ENCODE assay signal across 19 cellular contexts in genomic region chr15:42146551-42147430, GRCh38. TPM values are rescaled to one million over a fixed set of nuclear protein-coding genes. Genes with fewer than 3 reads are reported as not detected.
DNase-seq lines count a peak whose midpoint lies in the region; ATAC-seq, FAIRE-seq and TF ChIP-seq lines count a peak whose summit lies in the region.
"Had no signal": no experiment of that assay in that cellular context is flagged by ENCODE, and none has a peak within 500 bp of the region (broad histone marks: within the 10 kb centered on the region; RNA-seq: fewer than 3 reads in every experiment).

No MANE protein-coding gene starts in this region.

- no peak overlapping the region for H3K27ac ChIP-seq in K562 (ENCODE audit: extremely low read depth, low read depth, low read length)
- no peak overlapping the region for H3K27ac ChIP-seq in upper lobe of right lung
- H3K27ac ChIP-seq: A549, C4-2B had no signal

- H3K27me3 Mint-ChIP-seq in activated naive CD4-positive, alpha-beta T cell treated with anti-CD3 and anti-CD28 coated beads, Interleukin-2, amount 10 ng/mL, durations not matched to agents 7 days and 5 days = peaks cover 7% of the 10 kb centered on the region

- H3K4me3 ChIP-seq in K562 (no peak overlapping the region), upper lobe of right lung (no peak overlapping the region)
- H3K4me3 ChIP-seq: A549 had no signal

- H4K20me1 ChIP-seq in K562 (replicated peaks; ENCODE audit: control insufficient read depth, insufficient read depth, low read length) = 0 out of 2 replicates have a peak, but pooled peaks cover 9% of the 10 kb centered on the region

- POLR2A ChIA-PET in K562 (lab: Yijun Ruan, JAX) = interaction anchor here (1.1 kb wide), 1 partner anchor 16 kb away, joined by 3 read pairs; no protein-coding TSS in a partner anchor

- peak; percentile 48 for FAIRE-seq in K562 (lab: Jason Lieb, UNC)
- FAIRE-seq: A549, GM18507, HTR-8/SVneo had no signal

- TF ChIP-seq EP300 in K562 (IDR thresholded peaks at IDR 0.05; ENCODE audit: low read length) = no peak

- no peak for TF ChIP-seq RAD21 in K562 (CRISPR knock-in tag; conservative IDR thresholded peaks at IDR 0.05 in 1 of 2, IDR thresholded peaks at IDR 0.05 in 1 of 2)

- 20% methylated on average over 24 of the region's 24 CpGs for WGBS in K562 (ENCODE audit: insufficient coverage, low coverage, missing lambda C conversion rate)

- H3K9me3 ChIP-seq in K562 (replicated peaks; ENCODE audit: control insufficient read depth, insufficient read depth, low read depth, low read length) = no peaks in the 10 kb centered on the region
- no peaks in the 10 kb centered on the region for H3K9me3 ChIP-seq in upper lobe of right lung
- H3K9me3 ChIP-seq: A549 had no signal

- peak; percentile 61 for ATAC-seq in K562
- no peak for ATAC-seq in upper lobe of right lung
- no peak for ATAC-seq in GM18502 (IDR thresholded peaks at IDR 0.05; ENCODE audit: poor library complexity, unreplicated experiment)
- ATAC-seq: A549, Panc1 had no signal

- H3K4me1 Mint-ChIP-seq in activated naive CD4-positive, alpha-beta T cell treated with anti-CD3 and anti-CD28 coated beads, Interleukin-2, amount 10 ng/mL, durations not matched to agents 7 days and 5 days = no peaks in the 10 kb centered on the region

- no peak overlapping the region for H3K27ac Mint-ChIP-seq in activated naive CD4-positive, alpha-beta T cell treated with anti-CD3 and anti-CD28 coated beads, Interleukin-2, amount 10 ng/mL, durations not matched to agents 7 days and 5 days

- no TSS peak for BruUV-seq in K562 (replicated peaks; lab: Mats Ljungman, UMichigan)

- no peaks in the 10 kb centered on the region for H3K9me3 Mint-ChIP-seq in activated naive CD4-positive, alpha-beta T cell treated with anti-CD3 and anti-CD28 coated beads, Interleukin-2, amount 10 ng/mL, durations not matched to agents 7 days and 5 days

- intact Hi-C loops in K562 (cut with micrococcal nuclease) = no loop called here
- intact Hi-C loops in upper lobe of right lung (cut with DNase I) = no loop called here

- TF ChIP-seq POLR2A in K562 (conservative IDR thresholded peaks at IDR 0.05) = no peak

- no peaks in the 10 kb centered on the region for H3K79me2 ChIP-seq in K562 (ENCODE audit: control insufficient read depth, insufficient read depth, low read length)

- H2AFZ ChIP-seq in K562 (ENCODE audit: low read depth, low read length) = peak overlapping the region; percentile 24; the same call in 1 of the 2 replicates

- no peak overlapping the region for H3K4me3 Mint-ChIP-seq in activated naive CD4-positive, alpha-beta T cell treated with anti-CD3 and anti-CD28 coated beads, Interleukin-2, amount 10 ng/mL, durations not matched to agents 7 days and 5 days

- in situ Hi-C loops in K562 (cut with MboI) = loop anchor here (10.0 kb wide), 1 partner anchor 238 kb away; no protein-coding TSS in a partner anchor

- H3K4me1 ChIP-seq in K562 (replicated peaks in 1 of 2; ENCODE audit: control insufficient read depth in 2 of 2, insufficient read depth in 2 of 2, low read length in 2 of 2) (peaks cover 0 to 19% of the 10 kb centered on the region in 2 experiments; a peak in 3 of 5 replicates), upper lobe of right lung (peaks cover 8% of the 10 kb centered on the region)
- H3K4me1 ChIP-seq: A549 had no signal

- H3K9ac ChIP-seq in K562 (ENCODE audit: insufficient read depth in 1 of 2, low read depth in 2 of 2, low read length in 2 of 2) = no peak overlapping the region

- CTCF ChIA-PET in activated naive CD4-positive, alpha-beta T cell treated with anti-CD3 and anti-CD28 coated beads, Interleukin-2, amount 10 ng/mL, durations not matched to agents 7 days and 5 days (lab: Charles Lee) = interaction anchor here (1.0 to 1.5 kb wide), 2 partner anchors 12 to 238 kb away, joined by 3 read pairs; no protein-coding TSS in a partner anchor
- CTCF ChIA-PET in K562 (lab: Yijun Ruan, JAX; ENCODE audit: low intra/inter-chr PET ratio) = no interaction called here

- H3K4me2 ChIP-seq in K562 (ENCODE audit: insufficient read depth, low read length) = no peak overlapping the region; the same call in 1 of the 2 replicates
- H3K4me2 ChIP-seq: A549 had no signal

- peak; percentile 10 for DNase-seq in activated naive CD4-positive, alpha-beta T cell treated with anti-CD3 and anti-CD28 coated beads, Interleukin-2, amount 10 ng/mL, durations not matched to agents 7 days and 5 days
- no peak for DNase-seq in activated naive CD4-positive, alpha-beta T cell (lab: John Stamatoyannopoulos, UW)
- DNase-seq in K562 (ENCODE audit: extremely low read depth in 1 of 4, low spot score in 3 of 4) (peak; percentile 45 to 55 (median 53)), mesenteric fat pad (ENCODE audit: low spot score) (peak; percentile 80), upper lobe of right lung (peak; percentile 43), NCI-H345 treated with DMSO at 0.1 percent for 48 hours (lab: John Stamatoyannopoulos, UW; ENCODE audit: unreplicated experiment) (no peak), NCI-H1436 (lab: John Stamatoyannopoulos, UW) (no peak)
- DNase-seq: DMS153, MV-4-11, NCI-H146, NCI-H2081 treated with DMSO at 0.1 percent for 48 hours, NCI-H446, Right ventricle myocardium superior had no signal

- H3K36me3 ChIP-seq in K562 (ENCODE audit: control insufficient read depth, insufficient read depth, low read length) = no peaks in the 10 kb centered on the region
- no peaks in the 10 kb centered on the region for H3K36me3 ChIP-seq in upper lobe of right lung

- no peaks in the 10 kb centered on the region for H3K9me1 ChIP-seq in K562 (ENCODE audit: control insufficient read depth, insufficient read depth, low read length)

- H3K36me3 Mint-ChIP-seq in activated naive CD4-positive, alpha-beta T cell treated with anti-CD3 and anti-CD28 coated beads, Interleukin-2, amount 10 ng/mL, durations not matched to agents 7 days and 5 days = no peaks in the 10 kb centered on the region

- TF ChIP-seq CTCF in K562 (IDR thresholded peaks at IDR 0.05 in 2 of 3, conservative IDR thresholded peaks at IDR 0.05 in 1 of 3; ENCODE audit: insufficient read depth in 2 of 3, low read depth in 1 of 3, low read length in 3 of 3) (no peak), upper lobe of right lung (IDR thresholded peaks at IDR 0.05) (no peak)

- peaks cover 24 to 72% of the 10 kb centered on the region in 2 experiments; a peak in 4 of 5 replicates for H3K27me3 ChIP-seq in K562 (ENCODE audit: control insufficient read depth in 2 of 2, insufficient read depth in 2 of 2, low read length in 2 of 2)
- H3K27me3 ChIP-seq in upper lobe of right lung = no peaks in the 10 kb centered on the region

TF ChIP-seq in K562, 482 proteins besides CTCF, POLR2A, EP300 and RAD21 (continues in another document):
- TF ChIP-seq FOXJ3 (CRISPR knock-in tag; IDR thresholded peaks at IDR 0.05) = no peak
- no peak for TF ChIP-seq MTA1 (IDR thresholded peaks at IDR 0.05; ENCODE audit: borderline replicate concordance)
- no peak for TF ChIP-seq ETV5 (CRISPR knock-in tag; IDR thresholded peaks at IDR 0.05; ENCODE audit: low read depth)
- TF ChIP-seq THAP7 (CRISPR knock-in tag; IDR thresholded peaks at IDR 0.05) = no peak
- TF ChIP-seq NFYB (IDR thresholded peaks at IDR 0.05; ENCODE audit: extremely low read depth, insufficient read length) = no peak

RNA-seq across cellular contexts. Expression of gene PLA2G4F, which starts 9.6 kb away (rescaled TPM):
- total RNA-seq in K562 (2011; cell fraction: chromatin; rRNA removed; ENCODE audit: low replicate concordance) = not detected in 2 replicates
- total RNA-seq in K562 (2011; cell fraction: nucleolus; rRNA removed) = not detected in 2 replicates
- not detected in 2 replicates for total RNA-seq in K562 (2011; cell fraction: nucleoplasm; rRNA removed)
- total RNA-seq in K562 (2014; rRNA removed) (not detected in 2 replicates), K562 (2014; rRNA removed; fragmentation: Illumina TruSeq; extraction: Trizol) (not detected in 2 replicates), K562 (2015; rRNA removed; fragmentation: Illumina TruSeq; extraction: Trizol) (not detected in 2 replicates), K562 (2021) (0.02 TPM in 1 of 2 replicates, not detected in the other), mesenteric fat pad (not detected), upper lobe of right lung (104 TPM)
- polyA plus RNA-seq in K562 (2011; rRNA removed) (not detected in 2 replicates), K562 (2014; fragmentation: Illumina TruSeq; extraction: Trizol) (not detected in 2 replicates), K562 (2014; fragmentation: Nextera tagmentation; extraction: Ambion mirVana) (not detected), K562 (2014; rRNA removed) (not detected in 2 replicates)
- not detected in 2 replicates for polyA plus RNA-seq in K562 (2011; cell fraction: cytosol; rRNA removed)
- polyA plus RNA-seq in K562 (2011; cell fraction: nucleus; rRNA removed) = not detected in 2 replicates
- polyA plus RNA-seq in K562 (2012) = not detected in 2 replicates
- polyA minus RNA-seq in K562 (2011; rRNA and poly(A)+ RNA removed) = not detected in 2 replicates
- polyA minus RNA-seq in K562 (2011; cell fraction: cytosol; rRNA and poly(A)+ RNA removed) = not detected in 2 replicates
- polyA minus RNA-seq in K562 (2011; cell fraction: nucleus; rRNA and poly(A)+ RNA removed) = not detected in 2 replicates
- polyA plus RNA-seq: A549 had no signal

RNA-seq across cellular contexts. Expression of gene PLA2G4D, which starts 52.4 kb away (rescaled TPM):
- not detected in 2 replicates for total RNA-seq in K562 (2011; cell fraction: chromatin; rRNA removed; ENCODE audit: low replicate concordance)
- total RNA-seq in K562 (2011; cell fraction: nucleolus; rRNA removed) = not detected in 2 replicates
- not detected in 2 replicates for total RNA-seq in K562 (2011; cell fraction: nucleoplasm; rRNA removed)
- not detected in 2 replicates for total RNA-seq in K562 (2014; rRNA removed)
- total RNA-seq in K562 (2014; rRNA removed; fragmentation: Illumina TruSeq; extraction: Trizol) = not detected in 2 replicates
- total RNA-seq in K562 (2015; rRNA removed; fragmentation: Illumina TruSeq; extraction: Trizol) = not detected in 2 replicates
- 0.04 TPM in 1 of 2 replicates, not detected in the other for total RNA-seq in K562 (2021)
- 0.04 TPM in 1 of 2 replicates, not detected in the other for polyA plus RNA-seq in K562 (2011; rRNA removed)
- not detected in 2 replicates for polyA plus RNA-seq in K562 (2011; cell fraction: cytosol; rRNA removed)
- 0.06 TPM in 1 of 2 replicates, not detected in the other for polyA plus RNA-seq in K562 (2011; cell fraction: nucleus; rRNA removed)
- polyA plus RNA-seq in K562 (2012) = 0.03 TPM in 1 of 2 replicates, not detected in the other
- not detected in 2 replicates for polyA plus RNA-seq in K562 (2014; fragmentation: Illumina TruSeq; extraction: Trizol)
- not detected for polyA plus RNA-seq in K562 (2014; fragmentation: Nextera tagmentation; extraction: Ambion mirVana)
- not detected in 2 replicates for polyA plus RNA-seq in K562 (2014; rRNA removed)
- not detected in 2 replicates for polyA minus RNA-seq in K562 (2011; rRNA and poly(A)+ RNA removed)
- polyA minus RNA-seq in K562 (2011; cell fraction: cytosol; rRNA and poly(A)+ RNA removed) = not detected in 2 replicates
- polyA minus RNA-seq in K562 (2011; cell fraction: nucleus; rRNA and poly(A)+ RNA removed) = not detected in 2 replicates
- total RNA-seq in mesenteric fat pad = not detected
- not detected for total RNA-seq in upper lobe of right lung
- total RNA-seq: Right ventricle myocardium superior had no signal
- polyA plus RNA-seq: A549 had no signal

Comparison
In these comparisons a context has a peak if more than half of its experiments do, and no peak if none do; other contexts are left out.
1. DNase-seq: peak in activated naive CD4-positive, alpha-beta T cell treated with anti-CD3 and anti-CD28 coated beads, Interleukin-2, amount 10 ng/mL, durations not matched to agents 7 days and 5 days (single experiment), K562 (4 of 4), mesenteric fat pad (single experiment) and upper lobe of right lung (single experiment); none in activated naive CD4-positive, alpha-beta T cell (0 of 4), NCI-H345 treated with DMSO at 0.1 percent for 48 hours (single experiment) and NCI-H1436 (single experiment).
2. RNA of gene PLA2G4F, which starts 9.6 kb away (total RNA-seq): 104 TPM in upper lobe of right lung (single experiment); not detected in mesenteric fat pad (single experiment) and 0.02 TPM in K562; every median in the first group is over 10 times any median in the second.